In the genomic region with DNA sequence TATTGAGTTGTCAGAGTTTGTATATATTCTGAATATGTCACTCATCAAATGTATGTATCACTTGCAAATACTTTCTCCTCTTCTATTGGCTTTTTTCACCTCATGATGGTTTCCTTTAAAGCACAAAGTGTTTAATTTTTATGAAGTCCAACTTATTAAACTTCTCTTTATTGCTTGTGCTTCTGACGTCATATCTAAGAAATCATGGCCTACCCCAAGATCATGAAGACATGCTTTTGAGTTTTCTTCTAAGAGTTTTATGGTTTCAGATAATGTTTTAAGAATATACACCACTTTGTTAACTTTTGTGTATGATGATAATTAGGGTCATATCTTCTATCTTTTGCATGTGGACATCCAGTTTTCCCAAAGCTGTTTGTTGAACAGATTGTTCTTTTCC, we compare ENCODE assay signal across 28 cellular contexts.
"Had no signal": no experiment of that assay in that cellular context is flagged by ENCODE, and none has a peak within 500 bp of the region (broad histone marks: within the 10 kb centered on the region; RNA-seq: fewer than 3 reads in every experiment).

No MANE protein-coding gene starts in this region.

- ATAC-seq: effector memory CD8-positive, alpha-beta T cell; esophagus mucosa; foreskin keratinocyte; gastrocnemius medialis; gastroesophageal sphincter; heart left ventricle; heart right ventricle had no signal

- DNase-seq: colonic mucosa; cortex of kidney; dermis blood vessel endothelial cell; dorsolateral prefrontal cortex; effector CD4-positive, alpha-beta T cell; effector CD8-positive, alpha-beta T cell; effector memory CD4-positive, alpha-beta T cell; effector memory CD8-positive, alpha-beta T cell; endodermal cell; erythroblast; esophagus squamous epithelium; foreskin fibroblast; foreskin keratinocyte; foreskin melanocyte; gastrocnemius medialis; glutamatergic neuron; head of caudate nucleus; heart left ventricle; heart right ventricle had no signal

- H3K4me3 ChIP-seq: colonic mucosa, coronary artery, dorsolateral prefrontal cortex, esophagus muscularis mucosa, esophagus squamous epithelium, gastrocnemius medialis, gastroesophageal sphincter, heart left ventricle, heart right ventricle had no signal

- H3K9me3 ChIP-seq: colonic mucosa, esophagus muscularis mucosa, esophagus squamous epithelium, gastrocnemius medialis, gastroesophageal sphincter, heart left ventricle, heart right ventricle had no signal

- H3K27ac ChIP-seq: colonic mucosa, coronary artery, dorsolateral prefrontal cortex, epithelial cell of prostate, esophagus muscularis mucosa, esophagus squamous epithelium, foreskin keratinocyte, gastrocnemius medialis, gastroesophageal sphincter, heart left ventricle, heart right ventricle had no signal

- H3K36me3 ChIP-seq: colonic mucosa, esophagus muscularis mucosa, esophagus squamous epithelium, gastrocnemius medialis, gastroesophageal sphincter, heart left ventricle, heart right ventricle had no signal

- H3K27me3 ChIP-seq: colonic mucosa, dorsolateral prefrontal cortex, esophagus muscularis mucosa, esophagus squamous epithelium, foreskin keratinocyte, gastrocnemius medialis, gastroesophageal sphincter, heart left ventricle, heart right ventricle had no signal

- FAIRE-seq: colon, endometrium, endothelial cell of umbilical vein, frontal cortex had no signal

- H3K4me1 ChIP-seq: colonic mucosa, esophagus muscularis mucosa, esophagus squamous epithelium, foreskin keratinocyte, gastrocnemius medialis, gastroesophageal sphincter, heart left ventricle, heart right ventricle had no signal
